In the genomic region with DNA sequence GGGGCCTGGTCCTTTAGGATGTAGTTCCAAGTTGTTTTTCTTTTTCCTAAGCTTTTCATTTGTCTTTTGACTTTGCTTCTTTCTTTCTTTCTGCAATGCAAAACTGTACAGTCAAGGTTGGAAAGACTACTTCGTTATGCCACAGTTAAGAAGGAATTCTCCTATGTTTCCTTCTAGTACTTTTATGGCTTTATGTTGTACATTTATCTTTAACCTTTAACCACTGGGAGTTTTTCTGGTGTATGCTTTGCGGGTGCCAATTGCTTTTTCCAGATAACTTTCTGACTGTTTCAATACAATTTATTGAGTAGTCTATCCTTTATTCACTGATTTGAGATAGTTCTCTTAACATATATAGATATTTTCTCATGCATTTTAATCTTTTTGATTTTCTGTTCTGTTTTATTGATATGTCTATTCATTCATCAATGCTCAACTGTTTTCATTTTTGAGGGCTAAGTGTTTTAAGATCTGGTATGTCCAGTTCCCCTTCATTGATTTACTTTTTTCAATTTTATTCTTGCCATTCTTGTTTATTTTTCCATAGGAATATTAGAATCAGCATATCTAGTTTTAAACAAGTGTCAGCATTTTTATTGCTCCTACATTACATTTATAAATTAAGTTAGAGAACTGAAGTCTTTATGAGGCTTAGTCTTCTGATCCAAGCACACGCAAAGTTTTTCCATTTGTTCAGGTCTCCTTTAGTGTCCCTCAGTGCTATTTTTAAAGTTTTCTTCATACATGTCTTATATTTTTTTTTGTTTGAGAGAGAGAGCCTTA, we compare ENCODE assay signal across 28 cellular contexts.
"Had no signal": no experiment of that assay in that cellular context is flagged by ENCODE, and none has a peak within 500 bp of the region (broad histone marks: within the 10 kb centered on the region; RNA-seq: fewer than 3 reads in every experiment).

No MANE protein-coding gene starts in this region.

- H3K27ac Mint-ChIP-seq: immature natural killer cell; mesothelial cell of epicardium; naive thymus-derived CD8-positive, alpha-beta T cell; stimulated activated memory B cell treated with anti-CD40 and anti-IgM and Interleukin-4, amounts not matched to agents 10 μg/mL and 1 μg/mL and 100 μg/mL, for 72 hours; stimulated activated naive CD8-positive, alpha-beta T cell treated with anti-CD3 and anti-CD28 coated beads, Interleukin-15, amount 100 ng/mL, for 72 hours had no signal

- H3K27me3 Mint-ChIP-seq: stimulated activated naive CD8-positive, alpha-beta T cell treated with anti-CD3 and anti-CD28 coated beads, Interleukin-15, amount 100 ng/mL, for 72 hours had no signal

- H3K4me1 Mint-ChIP-seq: immature natural killer cell; mesothelial cell of epicardium; naive thymus-derived CD8-positive, alpha-beta T cell; stimulated activated memory B cell treated with anti-CD40 and anti-IgM and Interleukin-4, amounts not matched to agents 10 μg/mL and 1 μg/mL and 100 μg/mL, for 72 hours; stimulated activated naive CD8-positive, alpha-beta T cell treated with anti-CD3 and anti-CD28 coated beads, Interleukin-15, amount 100 ng/mL, for 72 hours had no signal

- H3K4me3 ChIP-seq: left ventricle myocardium inferior, lung, pancreas, prostate gland, sigmoid colon, smooth muscle cell, upper lobe of right lung had no signal

- H3K4me2 ChIP-seq: smooth muscle cell had no signal

- H3K9me3 ChIP-seq: pancreas, prostate gland had no signal

- DNase-seq: head of caudate nucleus; hypothalamus; immature natural killer cell; kidney; left ventricle myocardium inferior; mesendoderm; naive thymus-derived CD8-positive, alpha-beta T cell; nucleus accumbens; pancreas; posterior cingulate gyrus; retina; right cardiac atrium; sigmoid colon; stimulated activated CD4-positive, alpha-beta T cell treated with anti-CD3 and anti-CD28 coated beads, Interleukin-1b, Interleukin-23, amount 100 ng/mL, for 48 hours; stimulated activated CD4-positive, alpha-beta T cell treated with anti-CD3 and anti-CD28 coated beads, Interleukin-2, amount 100 ng/mL, for 48 hours; stimulated activated CD4-positive, alpha-beta T cell treated with anti-CD3 and anti-CD28 coated beads, Interleukin-4, amount 100 ng/mL, for 4 hours; stimulated activated CD8-positive, alpha-beta memory T cell treated with anti-CD3 and anti-CD28 coated beads, Interleukin-4, amount 100 ng/mL, for 48 hours; stimulated activated naive CD4-positive, alpha-beta T cell treated with Interleukin-2 at 50 U/mL for 16 hours; stimulated activated naive CD8-positive, alpha-beta T cell treated with anti-CD3 and anti-CD28 coated beads, Interleukin-15, amount 100 ng/mL, for 72 hours; substantia nigra; trophoblast cell; upper lobe of right lung had no signal

- H3K4me3 Mint-ChIP-seq: immature natural killer cell; mesothelial cell of epicardium; naive thymus-derived CD8-positive, alpha-beta T cell; stimulated activated memory B cell treated with anti-CD40 and anti-IgM and Interleukin-4, amounts not matched to agents 10 μg/mL and 1 μg/mL and 100 μg/mL, for 72 hours; stimulated activated naive CD8-positive, alpha-beta T cell treated with anti-CD3 and anti-CD28 coated beads, Interleukin-15, amount 100 ng/mL, for 72 hours had no signal

- H3K4me1 ChIP-seq: left ventricle myocardium inferior, pancreas, prostate gland, sigmoid colon, upper lobe of right lung had no signal

- FAIRE-seq: kidney, pancreas, urothelium cell line had no signal

- ATAC-seq: naive thymus-derived CD8-positive, alpha-beta T cell; pancreas; right cardiac atrium; stimulated activated memory B cell treated with anti-CD40 and anti-IgM and Interleukin-4, amounts not matched to agents 10 μg/mL and 1 μg/mL and 100 μg/mL, for 72 hours; stimulated activated naive CD8-positive, alpha-beta T cell treated with anti-CD3 and anti-CD28 coated beads, Interleukin-15, amount 100 ng/mL, for 72 hours; upper lobe of right lung had no signal

- H3K27ac ChIP-seq: left ventricle myocardium inferior, pancreas, prostate gland, sigmoid colon, upper lobe of right lung had no signal

- H3K27me3 ChIP-seq: pancreas, sigmoid colon, upper lobe of right lung had no signal

- H3K36me3 ChIP-seq: left ventricle myocardium inferior, pancreas, prostate gland, sigmoid colon, upper lobe of right lung had no signal
